Comparison of ENCODE assay signal across 8 cellular contexts in the genomic region with DNA sequence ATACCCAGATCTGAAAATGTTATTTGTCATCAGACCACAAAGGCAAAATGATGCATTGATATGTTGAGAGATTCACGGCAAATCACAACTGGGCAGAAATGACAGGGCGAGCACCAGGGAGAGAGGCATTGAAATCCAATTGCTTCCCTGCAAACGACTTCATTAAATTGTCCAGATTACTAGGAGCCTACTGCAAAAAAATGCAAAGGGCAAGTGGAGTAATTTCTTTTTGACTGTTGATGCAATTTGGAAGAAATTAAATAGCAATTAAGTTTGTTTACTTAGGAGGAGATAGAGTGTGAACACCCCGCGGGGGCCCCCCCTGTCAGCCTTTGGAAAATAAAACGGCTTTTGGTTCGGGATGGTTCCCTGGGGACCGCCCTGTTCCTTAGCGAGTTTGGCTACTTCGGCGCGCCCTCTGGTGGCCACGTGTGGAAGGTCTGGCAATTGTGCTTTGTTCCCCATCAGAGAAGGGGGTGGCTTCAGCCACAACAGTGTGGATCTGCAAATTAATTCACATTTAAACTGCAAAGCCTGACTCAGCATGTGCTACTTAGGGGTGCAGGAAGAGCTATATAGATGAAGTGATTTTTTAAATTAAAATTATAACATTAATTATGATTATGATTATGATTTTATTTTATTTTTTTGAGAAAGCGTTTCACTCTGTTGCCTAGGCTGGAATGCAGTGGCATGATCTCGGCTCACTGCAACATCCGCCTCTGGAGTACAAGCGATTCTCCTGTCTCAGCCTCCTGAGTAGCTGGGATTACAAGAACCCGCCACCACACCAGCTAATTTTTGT. TPM values are rescaled to one million over a fixed set of nuclear protein-coding genes. Genes with fewer than 3 reads are reported as not detected.
DNase-seq lines count a peak whose midpoint lies in the region; ATAC-seq and TF ChIP-seq lines count a peak whose summit lies in the region.

No MANE protein-coding gene starts in this region.

- no peaks in the 10 kb centered on the region for H3K36me3 Mint-ChIP-seq in activated T-helper 2 cell treated with anti-CD3 and anti-CD28 coated beads, Interferon-gamma antibody, Interleukin-2, Interleukin-4, amounts not matched to agents 10 μg/mL and 5 μg/mL and 100 μg/mL, durations not matched to agents 14 hours and 24 hours and 36 hours (ENCODE audit: low read depth)

- no peaks in the 10 kb centered on the region for H4K20me1 ChIP-seq in Karpas-422 (ENCODE audit: insufficient read depth, low read depth, low read length)

- H3K4me1 ChIP-seq in Karpas-422 (ENCODE audit: low read length) (peaks cover 5% of the 10 kb centered on the region), neuron (ENCODE audit: insufficient read depth, low read length) (peaks cover 5% of the 10 kb centered on the region)

- H3K36me3 ChIP-seq in Karpas-422 (ENCODE audit: insufficient read depth, low read length) (no peaks in the 10 kb centered on the region), neuron (ENCODE audit: insufficient read depth, low read length) (no peaks in the 10 kb centered on the region)

- H3K9me3 ChIP-seq in Karpas-422 (ENCODE audit: low read length) (no peaks in the 10 kb centered on the region), neuron (ENCODE audit: low read length) (no peaks in the 10 kb centered on the region)

- H2AFZ ChIP-seq in Karpas-422 (ENCODE audit: low read length) (no peak overlapping the region), neuron (ENCODE audit: low read depth, low read length) (peak overlapping the region; percentile 37)

- H3K4me3 ChIP-seq in Karpas-422 (ENCODE audit: low read length), result peak overlapping the region; percentile 60; the same call in 1 of the 2 replicates
- peak overlapping the region; percentile 37 for H3K4me3 ChIP-seq in fibroblast of villous mesenchyme (ENCODE audit: low read depth, low read length)
- H3K4me3 ChIP-seq in neuron (ENCODE audit: low read length), result peak overlapping the region; percentile 33

- peaks cover 7% of the 10 kb centered on the region for H3K4me1 Mint-ChIP-seq in activated T-helper 2 cell treated with anti-CD3 and anti-CD28 coated beads, Interferon-gamma antibody, Interleukin-2, Interleukin-4, amounts not matched to agents 10 μg/mL and 5 μg/mL and 100 μg/mL, durations not matched to agents 14 hours and 24 hours and 36 hours (ENCODE audit: low read depth)
- peaks cover 8% of the 10 kb centered on the region for H3K4me1 Mint-ChIP-seq in stimulated activated naive CD8-positive, alpha-beta T cell treated with anti-CD3 and anti-CD28 coated beads, Interleukin-15, amount 100 ng/mL, for 72 hours

- no peaks in the 10 kb centered on the region for H3K9me2 ChIP-seq in Karpas-422 (replicated peaks; ENCODE audit: insufficient read depth, low read length)

- DNase-seq in DMS53 (lab: John Stamatoyannopoulos, UW), result peak; percentile 71
- peak; percentile 82 for DNase-seq in Karpas-422
- DNase-seq in RPMI7951 (ENCODE audit: low read depth), result peak; percentile 69
- peak; percentile 70 for DNase-seq in activated T-helper 2 cell treated with anti-CD3 and anti-CD28 coated beads, Interferon-gamma antibody, Interleukin-2, Interleukin-4, amounts not matched to agents 10 μg/mL and 5 μg/mL and 100 μg/mL, durations not matched to agents 14 hours and 24 hours and 36 hours (ENCODE audit: low spot score)
- DNase-seq in fibroblast of villous mesenchyme (ENCODE audit: low read depth), result peak; percentile 73
- peak; percentile 69 to 70 for DNase-seq in stimulated activated naive CD8-positive, alpha-beta T cell treated with anti-CD3 and anti-CD28 coated beads, Interleukin-15, amount 100 ng/mL, for 72 hours

- peaks cover 3% of the 10 kb centered on the region for H3K27me3 Mint-ChIP-seq in activated T-helper 2 cell treated with anti-CD3 and anti-CD28 coated beads, Interferon-gamma antibody, Interleukin-2, Interleukin-4, amounts not matched to agents 10 μg/mL and 5 μg/mL and 100 μg/mL, durations not matched to agents 14 hours and 24 hours and 36 hours (ENCODE audit: low read depth)
- H3K27me3 Mint-ChIP-seq in stimulated activated naive CD8-positive, alpha-beta T cell treated with anti-CD3 and anti-CD28 coated beads, Interleukin-15, amount 100 ng/mL, for 72 hours, result no peaks in the 10 kb centered on the region

- no peak overlapping the region for H3K27ac Mint-ChIP-seq in activated T-helper 2 cell treated with anti-CD3 and anti-CD28 coated beads, Interferon-gamma antibody, Interleukin-2, Interleukin-4, amounts not matched to agents 10 μg/mL and 5 μg/mL and 100 μg/mL, durations not matched to agents 14 hours and 24 hours and 36 hours
- no peak overlapping the region for H3K27ac Mint-ChIP-seq in stimulated activated naive CD8-positive, alpha-beta T cell treated with anti-CD3 and anti-CD28 coated beads, Interleukin-15, amount 100 ng/mL, for 72 hours

- peak overlapping the region; percentile 67 for H3K4me2 ChIP-seq in Karpas-422 (ENCODE audit: low read depth, low read length, poor library complexity, severe bottlenecking)

- TF ChIP-seq CTCF in fibroblast of villous mesenchyme (IDR thresholded peaks at IDR 0.05; ENCODE audit: insufficient read depth, low read depth, low read length), result peak; percentile 94

- no peaks in the 10 kb centered on the region for H3K79me2 ChIP-seq in Karpas-422 (ENCODE audit: low read length)

- no peak overlapping the region for H3K27ac ChIP-seq in Karpas-422 (ENCODE audit: low read length)

- no peaks in the 10 kb centered on the region for H3K27me3 ChIP-seq in Karpas-422 (ENCODE audit: low read length)
- H3K27me3 ChIP-seq in neuron (ENCODE audit: insufficient read depth, low read length), result no peaks in the 10 kb centered on the region

- intact Hi-C loops in activated T-helper 2 cell treated with anti-CD3 and anti-CD28 coated beads, Interferon-gamma antibody, Interleukin-2, Interleukin-4, amounts not matched to agents 10 μg/mL and 5 μg/mL and 100 μg/mL, durations not matched to agents 14 hours and 24 hours and 36 hours (cut with micrococcal nuclease), result loop anchor here (2.0 to 10.0 kb wide), 3 partner anchors 22 to 167 kb away; a partner anchor contains a TSS

- peak; percentile 90 for ATAC-seq in stimulated activated naive CD8-positive, alpha-beta T cell treated with anti-CD3 and anti-CD28 coated beads, Interleukin-15, amount 100 ng/mL, for 72 hours
- ATAC-seq in GM19395 (IDR thresholded peaks at IDR 0.05; ENCODE audit: unreplicated experiment), result no peak

- H3K4me3 Mint-ChIP-seq in activated T-helper 2 cell treated with anti-CD3 and anti-CD28 coated beads, Interferon-gamma antibody, Interleukin-2, Interleukin-4, amounts not matched to agents 10 μg/mL and 5 μg/mL and 100 μg/mL, durations not matched to agents 14 hours and 24 hours and 36 hours (ENCODE audit: low read depth), result peak overlapping the region; percentile 51
- peak overlapping the region; percentile 32 to 58 for H3K4me3 Mint-ChIP-seq in stimulated activated naive CD8-positive, alpha-beta T cell treated with anti-CD3 and anti-CD28 coated beads, Interleukin-15, amount 100 ng/mL, for 72 hours

- peak overlapping the region; percentile 30; the same call in 1 of the 2 replicates for H3K9ac ChIP-seq in Karpas-422 (ENCODE audit: low read length)

- no peaks in the 10 kb centered on the region for H3K9me3 Mint-ChIP-seq in activated T-helper 2 cell treated with anti-CD3 and anti-CD28 coated beads, Interferon-gamma antibody, Interleukin-2, Interleukin-4, amounts not matched to agents 10 μg/mL and 5 μg/mL and 100 μg/mL, durations not matched to agents 14 hours and 24 hours and 36 hours
- H3K9me3 Mint-ChIP-seq in stimulated activated naive CD8-positive, alpha-beta T cell treated with anti-CD3 and anti-CD28 coated beads, Interleukin-15, amount 100 ng/mL, for 72 hours, result no peaks in the 10 kb centered on the region

RNA-seq across cellular contexts. Expression of a gene that starts 14.5 kb away (rescaled TPM):
- not detected in 2 replicates for total RNA-seq in Karpas-422 (2014; rRNA removed; shearing (Covaris generic); ENCODE audit: low replicate concordance)
- 1.6 and 2.2 TPM in 2 replicates for total RNA-seq in RPMI7951 (2014; rRNA removed; shearing (Covaris generic))
- total RNA-seq in activated T-helper 2 cell treated with anti-CD3 and anti-CD28 coated beads, Interferon-gamma antibody, Interleukin-2, Interleukin-4, amounts not matched to agents 10 μg/mL and 5 μg/mL and 100 μg/mL, durations not matched to agents 14 hours and 24 hours and 36 hours, result not detected in 2 replicates
- total RNA-seq in fibroblast of villous mesenchyme, result under 0.01 and 0.32 TPM in 2 replicates

RNA-seq across cellular contexts. Expression of a gene that starts 43.0 kb away (rescaled TPM):
- 63.1 and 91.0 TPM in 2 replicates for total RNA-seq in Karpas-422 (2014; rRNA removed; shearing (Covaris generic); ENCODE audit: low replicate concordance)
- total RNA-seq in RPMI7951 (2014; rRNA removed; shearing (Covaris generic)), result 18.6 and 25.6 TPM in 2 replicates
- total RNA-seq in activated T-helper 2 cell treated with anti-CD3 and anti-CD28 coated beads, Interferon-gamma antibody, Interleukin-2, Interleukin-4, amounts not matched to agents 10 μg/mL and 5 μg/mL and 100 μg/mL, durations not matched to agents 14 hours and 24 hours and 36 hours, result 128 and 137 TPM in 2 replicates
- 77.0 and 88.5 TPM in 2 replicates for total RNA-seq in fibroblast of villous mesenchyme
